Comparison of ENCODE assay signal across 19 cellular contexts in the genomic region with DNA sequence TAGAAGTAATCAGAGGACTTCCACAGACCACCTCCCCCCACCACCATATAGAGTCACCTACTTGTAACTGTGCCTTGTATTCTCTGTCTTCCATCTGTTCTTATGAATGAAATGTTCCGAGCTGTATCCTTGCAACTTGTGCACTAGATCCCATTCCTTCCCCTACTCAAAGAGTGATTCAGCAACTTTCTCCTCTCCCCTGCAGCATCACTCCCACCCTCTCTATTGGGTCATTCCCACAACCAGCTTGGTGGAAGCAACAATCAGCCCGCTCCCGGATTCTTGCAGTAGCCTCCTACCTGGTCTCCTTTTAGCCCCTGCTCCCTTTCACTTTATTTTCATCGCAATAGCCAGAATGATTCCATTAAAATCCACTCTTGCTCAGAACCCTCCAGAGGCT. TPM values are rescaled to one million over a fixed set of nuclear protein-coding genes. Genes with fewer than 3 reads are reported as not detected.
DNase-seq lines count a peak whose midpoint lies in the region; ATAC-seq and TF ChIP-seq lines count a peak whose summit lies in the region.
"Had no signal": no experiment of that assay in that cellular context is flagged by ENCODE, and none has a peak within 500 bp of the region (broad histone marks: within the 10 kb centered on the region; RNA-seq: fewer than 3 reads in every experiment).

No MANE protein-coding gene starts in this region.

- no peaks in the 10 kb centered on the region for H3K9me2 ChIP-seq in GM23338 (ENCODE audit: insufficient read depth)

- no peak overlapping the region for H2AK9ac ChIP-seq in IMR-90 (replicated peaks; ENCODE audit: low read depth, low read length, poor library complexity)

- no peak overlapping the region for H4K8ac ChIP-seq in IMR-90 (ENCODE audit: low read depth in 2 of 2, low read length in 2 of 2)

- no TSS peak for BruUV-seq in IMR-90 (replicated peaks; lab: Mats Ljungman, UMichigan)

- no peaks in the 10 kb centered on the region for H3K27me3 ChIP-seq in GM23338 (ENCODE audit: insufficient read depth)
- no peaks in the 10 kb centered on the region for H3K27me3 ChIP-seq in IMR-90 (ENCODE audit: control insufficient read depth, insufficient read depth, low read length)
- no peaks in the 10 kb centered on the region for H3K27me3 ChIP-seq in colonic mucosa

- H3K36me3 Mint-ChIP-seq in GM23338 (ENCODE audit: low read depth), result no peaks in the 10 kb centered on the region
- peaks cover 39% of the 10 kb centered on the region for H3K36me3 Mint-ChIP-seq in brain
- H3K36me3 Mint-ChIP-seq in nephron progenitor cell (ENCODE audit: low read depth), result peaks cover 30% of the 10 kb centered on the region

- H3K4me2 ChIP-seq in GM23338 (no peak overlapping the region), IMR-90 (ENCODE audit: low read depth, low read length) (no peak overlapping the region)
- H3K4me2 ChIP-seq: PC-9 had no signal

- no peaks in the 10 kb centered on the region; the same call in 1 of the 2 replicates for H3K9me1 ChIP-seq in IMR-90 (ENCODE audit: insufficient read depth, low read length)

- H3K27ac ChIP-seq in GM23338 (ENCODE audit: low read depth), result 0 out of 2 replicates have a peak overlapping the region, but pooled peaks have one; percentile 15
- no peak overlapping the region for H3K27ac ChIP-seq in IMR-90 (ENCODE audit: insufficient read depth, low read length)
- no peak overlapping the region for H3K27ac ChIP-seq in colonic mucosa
- H3K27ac ChIP-seq in caudate nucleus (ENCODE audit: low read depth, low read length), result no peak overlapping the region
- H3K27ac ChIP-seq: PC-9 had no signal

- DNase-seq in GM23338 (ENCODE audit: low spot score), result peak; percentile 59
- no peak for DNase-seq in IMR-90
- DNase-seq in nephron progenitor cell, result no peak
- DNase-seq in colonic mucosa, result no peak
- no peak for DNase-seq in caudate nucleus (lab: John Stamatoyannopoulos, UW)
- DNase-seq in NCI-H2107 treated with DMSO at 0.1 percent for 48 hours (lab: John Stamatoyannopoulos, UW; ENCODE audit: unreplicated experiment), result no peak
- DNase-seq: Calu3; CD4-positive, alpha-beta memory T cell; DMS79 treated with DMSO at 0.1 percent for 48 hours; GDM1; GOT3; Kasumi-1; MM.1S; NCI-H187; NCI-H510A treated with DMSO at 0.1 percent for 48 hours; NCI-H82; PC-9 had no signal

- H3K9me3 Mint-ChIP-seq in GM23338, result no peaks in the 10 kb centered on the region
- H3K9me3 Mint-ChIP-seq in brain, result peaks cover 8 to 21% (median 15%) of the 10 kb centered on the region in 5 experiments
- peaks cover 25% of the 10 kb centered on the region for H3K9me3 Mint-ChIP-seq in nephron progenitor cell

- no peaks in the 10 kb centered on the region for H3K9me3 ChIP-seq in IMR-90 (ENCODE audit: control insufficient read depth, insufficient read depth, low read length)
- no peaks in the 10 kb centered on the region for H3K9me3 ChIP-seq in colonic mucosa

- no CpG with 5 or more reads among the region's 4 CpGs for WGBS in IMR-90 (ENCODE audit: extremely low coverage in 2 of 2, insufficient read length in 1 of 2), 2 experiments

- H3K36me3 ChIP-seq in GM23338 (ENCODE audit: insufficient read depth) (no peaks in the 10 kb centered on the region), IMR-90 (ENCODE audit: control insufficient read depth, insufficient read depth, low read length) (no peaks in the 10 kb centered on the region), colonic mucosa (no peaks in the 10 kb centered on the region)

- H2BK5ac ChIP-seq in IMR-90 (ENCODE audit: low read depth, low read length, poor library complexity, severe bottlenecking), result no peak overlapping the region

- no peaks in the 10 kb centered on the region for H4K20me1 ChIP-seq in GM23338 (replicated peaks; ENCODE audit: insufficient read depth)
- H4K20me1 ChIP-seq in IMR-90 (ENCODE audit: insufficient read depth, low read length), result no peaks in the 10 kb centered on the region

- H3K4me3 Mint-ChIP-seq in GM23338 (no peak overlapping the region), brain (peak overlapping the region in 2 of 5 experiments; percentile 10 to 26), nephron progenitor cell (no peak overlapping the region)
- H3K4me3 Mint-ChIP-seq: CD4-positive, alpha-beta memory T cell had no signal

- H3K79me1 ChIP-seq in IMR-90 (ENCODE audit: low read depth in 1 of 2, low read length in 2 of 2), result peaks cover 0 to 5% of the 10 kb centered on the region in 2 experiments; a peak in 3 of 4 replicates

- H3K18ac ChIP-seq in IMR-90 (ENCODE audit: low read depth, low read length), result no peak overlapping the region

- peak; percentile 77 for ATAC-seq in GM23338
- no peak for ATAC-seq in IMR-90 (ENCODE audit: low read depth)
- ATAC-seq: GM12878 had no signal

- H3K56ac ChIP-seq in IMR-90 (ENCODE audit: extremely low read depth, insufficient read depth, low read length), result no peak overlapping the region

- no peak overlapping the region for H4K5ac ChIP-seq in IMR-90 (ENCODE audit: low read depth, low read length)

- no peak overlapping the region for H2BK15ac ChIP-seq in IMR-90 (ENCODE audit: low read depth, low read length)

- no peak for TF ChIP-seq RAD21 in IMR-90 (IDR thresholded peaks at IDR 0.05; ENCODE audit: low read length)

- no peaks in the 10 kb centered on the region for H3K27me3 Mint-ChIP-seq in GM23338 (ENCODE audit: insufficient read depth, low read depth, poor library complexity)
- no peaks in the 10 kb centered on the region for H3K27me3 Mint-ChIP-seq in brain
- H3K27me3 Mint-ChIP-seq in nephron progenitor cell (ENCODE audit: low read depth, poor library complexity), result peaks cover 9% of the 10 kb centered on the region
- H3K27me3 Mint-ChIP-seq: CD4-positive, alpha-beta memory T cell had no signal

- no peak overlapping the region for H3K4ac ChIP-seq in IMR-90 (ENCODE audit: low read depth, low read length)

- no peak overlapping the region for H4K91ac ChIP-seq in IMR-90 (ENCODE audit: insufficient read depth, low read depth, low read length)

- H3K79me2 ChIP-seq in GM23338 (replicated peaks; ENCODE audit: insufficient read depth), result 0 out of 2 replicates have a peak, but pooled peaks cover 3% of the 10 kb centered on the region

- in situ Hi-C loops in IMR-90 (cut with MboI; ENCODE audit: low sequenced_read_pairs), result no loop called here

- H2AFZ ChIP-seq in GM23338 (no peak overlapping the region), IMR-90 (replicated peaks; ENCODE audit: low read length, poor library complexity) (no peak overlapping the region)
- H2AFZ ChIP-seq: PC-9 had no signal

- H3K4me1 Mint-ChIP-seq in GM23338 (peaks cover 14% of the 10 kb centered on the region; the same call in 2 of the 3 replicates), brain (peaks cover 25% of the 10 kb centered on the region), nephron progenitor cell (peaks cover 21% of the 10 kb centered on the region)

- intact Hi-C loops in IMR-90 (cut with micrococcal nuclease) (no loop called here), colonic mucosa (cut with DNase I) (no loop called here)

- H3K23ac ChIP-seq in IMR-90 (ENCODE audit: low read depth, low read length), result no peak overlapping the region

- no peak overlapping the region for H2BK120ac ChIP-seq in IMR-90 (ENCODE audit: low read depth, low read length)

- H3K27ac Mint-ChIP-seq in GM23338 (peak overlapping the region; percentile 72), brain (peak overlapping the region in 3 of 5 experiments; percentile 39 to 61 (median 49)), nephron progenitor cell (peak overlapping the region; percentile 22)
- H3K27ac Mint-ChIP-seq: CD4-positive, alpha-beta memory T cell had no signal

- H3K4me1 ChIP-seq in GM23338 (ENCODE audit: insufficient read depth), result no peaks in the 10 kb centered on the region; the same call in 1 of the 2 replicates
- no peaks in the 10 kb centered on the region for H3K4me1 ChIP-seq in IMR-90 (ENCODE audit: control insufficient read depth, insufficient read depth, low read length)
- H3K4me1 ChIP-seq in colonic mucosa, result no peaks in the 10 kb centered on the region

- no peak overlapping the region for H2BK20ac ChIP-seq in IMR-90 (ENCODE audit: low read depth, low read length)

- H3K14ac ChIP-seq in IMR-90 (replicated peaks; ENCODE audit: low read depth, low read length), result peak overlapping the region; percentile 7; the same call in 1 of the 2 replicates

- H3F3A ChIP-seq in GM23338 (replicated peaks; ENCODE audit: low read depth), result no peaks in the 10 kb centered on the region

- CTCF ChIA-PET in IMR-90 (lab: Yijun Ruan, JAX), result interaction anchor here (0.6 kb wide), 1 partner anchor 34 kb away, joined by 3 read pairs; no protein-coding TSS in a partner anchor

- H3K9ac ChIP-seq in IMR-90 (ENCODE audit: low read depth, low read length) (no peak overlapping the region), colonic mucosa (ENCODE audit: low read depth in 2 of 2, low read length in 2 of 2) (no peak overlapping the region)

- H3K4me3 ChIP-seq in GM23338, result no peak overlapping the region
- no peak overlapping the region for H3K4me3 ChIP-seq in IMR-90 (ENCODE audit: insufficient read depth, low read depth, low read length)
- no peak overlapping the region for H3K4me3 ChIP-seq in colonic mucosa
- H3K4me3 ChIP-seq: GM12878, PC-9 had no signal

- POLR2A ChIA-PET in IMR-90 (lab: Charles Lee; ENCODE audit: unreplicated experiment), result no interaction called here

- dilution Hi-C loops in IMR-90 (cut with HindIII; ENCODE audit: low sequenced_read_pairs, unreplicated experiment), result no loop called here

- no peak overlapping the region for H2AK5ac ChIP-seq in IMR-90 (ENCODE audit: low read depth, low read length)

- no peak for TF ChIP-seq POLR2A in IMR-90 (IDR thresholded peaks at IDR 0.05; ENCODE audit: low read depth, low read length)

- TF ChIP-seq CTCF in GM23338 (conservative IDR thresholded peaks at IDR 0.05; ENCODE audit: low read depth in 2 of 2), result no peak
- TF ChIP-seq CTCF in IMR-90 (conservative IDR thresholded peaks at IDR 0.05; ENCODE audit: low read depth, low read length), result no peak
- no peak for TF ChIP-seq CTCF in brain (conservative IDR thresholded peaks at IDR 0.05)
- TF ChIP-seq CTCF in nephron progenitor cell (IDR thresholded peaks at IDR 0.05), result no peak
- no peak for TF ChIP-seq CTCF in colonic mucosa (IDR thresholded peaks at IDR 0.05)

TF ChIP-seq in GM23338, 12 proteins besides CTCF, POLR2A, EP300 and RAD21 (continues in another document):
- TF ChIP-seq POLR2AphosphoS5 (IDR thresholded peaks at IDR 0.05; ENCODE audit: low read depth), result no peak

TF ChIP-seq in IMR-90, 13 proteins besides CTCF, POLR2A, EP300 and RAD21 (continues in another document):
- TF ChIP-seq MXI1 (IDR thresholded peaks at IDR 0.05; ENCODE audit: borderline replicate concordance, low read depth, low read length) (no peak), CEBPB (IDR thresholded peaks at IDR 0.05; ENCODE audit: low read depth, low read length) (no peak), SMC3 (IDR thresholded peaks at IDR 0.05; ENCODE audit: low read depth, low read length) (no peak)

RNA-seq across cellular contexts. Expression of a gene that starts 34.9 kb away (rescaled TPM):
- 13.1 and 26.1 TPM in 2 replicates for total RNA-seq in GM23338 (2014; rRNA removed; shearing (Covaris generic))
- polyA plus RNA-seq in GM23338 (2016; fragmentation: Nextera tagmentation; extraction: Ambion mirVana) (6.9 and 8.3 TPM in 2 replicates), IMR-90 (2012; rRNA removed) (6.0 and 7.4 TPM in 2 replicates), brain (ENCODE audit: insufficient read depth, low read depth, low replicate concordance) (11.8 TPM)
- total RNA-seq in IMR-90 (2012; rRNA removed) (15.4 and 24.4 TPM in 2 replicates), colonic mucosa (10 to 100 TPM; 16.7 to 20.8 TPM)
- 1.4 and 3.2 TPM in 2 replicates for polyA plus RNA-seq in IMR-90 (2012; cell fraction: cytosol; rRNA removed)
- 2.2 and 19.3 TPM in 2 replicates for polyA plus RNA-seq in IMR-90 (2012; cell fraction: nucleus; rRNA removed; ENCODE audit: low replicate concordance)

Comparison
In these comparisons a context has a peak if more than half of its experiments do, and no peak if none do; other contexts are left out.
1. H3K27ac Mint-ChIP-seq: peak in every context shown above with its lines; median percentile 72 in GM23338; 49 in brain; 22 in nephron progenitor cell.